In the genomic region with DNA sequence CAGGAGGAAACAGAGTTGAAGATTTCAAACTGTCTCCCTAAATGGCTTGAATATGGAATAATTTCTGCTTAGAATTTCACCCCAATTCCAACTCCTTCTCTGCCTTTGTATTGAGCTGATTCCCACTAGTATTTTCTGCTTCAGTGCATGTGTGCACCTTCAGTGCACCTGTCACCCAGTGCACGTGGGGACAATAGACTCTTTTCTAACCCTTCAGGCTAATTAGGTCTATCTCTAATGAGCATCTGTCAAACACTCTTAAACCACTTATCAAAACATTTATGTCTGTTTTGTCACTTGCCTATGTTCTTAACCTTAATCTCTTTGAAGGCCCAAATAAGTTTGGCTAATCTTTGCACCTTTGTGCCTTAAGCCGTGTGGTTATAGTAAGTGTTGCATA, we compare ENCODE assay signal across 19 cellular contexts.
A peak's percentile ranks its signal among the peaks of the same experiment; 100 is the strongest.
DNase-seq lines count a peak whose midpoint lies in the region; ATAC-seq, FAIRE-seq and TF ChIP-seq lines count a peak whose summit lies in the region.
"Had no signal": no experiment of that assay in that cellular context is flagged by ENCODE, and none has a peak within 500 bp of the region (broad histone marks: within the 10 kb centered on the region; RNA-seq: fewer than 3 reads in every experiment).

No MANE protein-coding gene starts in this region.

- no peak for TF ChIP-seq CTCF in prostate gland (IDR thresholded peaks at IDR 0.05)
- TF ChIP-seq CTCF in HepG2 (CRISPR knock-in tag; IDR thresholded peaks at IDR 0.05), result no peak

- no peak for TF ChIP-seq POLR2A in prostate gland (IDR thresholded peaks at IDR 0.05)
- no peak for TF ChIP-seq POLR2A in HepG2 (IDR thresholded peaks at IDR 0.05; ENCODE audit: insufficient read depth in 1 of 2, low read depth in 2 of 2, low read length in 2 of 2)

- no peak overlapping the region for H3K27ac ChIP-seq in prostate gland
- no peak overlapping the region for H3K27ac ChIP-seq in HepG2 (ENCODE audit: extremely low read length, insufficient read depth, low read length)
- H3K27ac ChIP-seq: SK-N-MC had no signal

- ATAC-seq in HG02884 (IDR thresholded peaks at IDR 0.05; ENCODE audit: unreplicated experiment) (no peak), HepG2 (no peak)
- ATAC-seq: T-cell had no signal

- H3K9ac ChIP-seq in HepG2 (ENCODE audit: insufficient read depth, low read depth, low read length), result no peak overlapping the region

- no peaks in the 10 kb centered on the region for H3K4me1 ChIP-seq in prostate gland (replicated peaks)
- H3K4me1 ChIP-seq in HepG2 (ENCODE audit: insufficient read depth, low read length), result no peaks in the 10 kb centered on the region

- no peak for TF ChIP-seq RAD21 in HepG2 (CRISPR knock-in tag; IDR thresholded peaks at IDR 0.05)

- no peaks in the 10 kb centered on the region for H3K36me3 ChIP-seq in prostate gland
- no peaks in the 10 kb centered on the region for H3K36me3 ChIP-seq in HepG2 (replicated peaks in 1 of 2; ENCODE audit: control insufficient read depth in 1 of 2, insufficient read depth in 2 of 2, low read length in 2 of 2)
- H3K36me3 ChIP-seq: MG63 had no signal

- H3K9me3 ChIP-seq in prostate gland (no peaks in the 10 kb centered on the region), HepG2 (ENCODE audit: low read length) (no peaks in the 10 kb centered on the region)

- 61% methylated on average over 2 of the region's 2 CpGs for WGBS in prostate gland
- 2% methylated on average over 2 of the region's 2 CpGs for WGBS in HepG2 (ENCODE audit: low lambda C conversion rate)

- no peak overlapping the region for H3K4me2 ChIP-seq in HepG2 (ENCODE audit: low read depth, low read length)

- no peak for FAIRE-seq in HepG2 (lab: Jason Lieb, UNC)
- FAIRE-seq: RCC 7860 had no signal

- DNase-seq in COR-L47 (lab: John Stamatoyannopoulos, UW), result peak; percentile 61
- DNase-seq in NCI-H1105 (lab: John Stamatoyannopoulos, UW), result peak; percentile 70
- peak; percentile 10 for DNase-seq in NCI-H2107 (lab: John Stamatoyannopoulos, UW)
- DNase-seq in NCI-H748 (lab: John Stamatoyannopoulos, UW; ENCODE audit: unreplicated experiment), result peak; percentile 84
- no peak for DNase-seq in pons (ENCODE audit: low spot score)
- DNase-seq in prostate gland (ENCODE audit: low spot score), result no peak
- no peak for DNase-seq in HepG2 (ENCODE audit: low spot score)
- DNase-seq: DMS79, H9, IMR-90, Karpas-422, MG63, NCI-H1694, Right ventricle myocardium superior, T-cell, T-helper 9 cell had no signal

- no peaks in the 10 kb centered on the region for H4K20me1 ChIP-seq in HepG2 (ENCODE audit: insufficient read depth, low read length)

- intact Hi-C loops in prostate gland (cut with DNase I) (no loop called here), HepG2 (cut with micrococcal nuclease; ENCODE audit: unreplicated experiment) (no loop called here)

- H2AFZ ChIP-seq in HepG2 (ENCODE audit: low read length), result no peak overlapping the region

- H3K27me3 ChIP-seq in prostate gland (replicated peaks; ENCODE audit: insufficient read depth) (no peaks in the 10 kb centered on the region), HepG2 (ENCODE audit: control insufficient read depth in 1 of 2, insufficient read depth in 2 of 2, low read length in 2 of 2) (no peaks in the 10 kb centered on the region)
- H3K27me3 ChIP-seq: MG63 had no signal

- in situ Hi-C loops in HepG2 (cut with HindIII; ENCODE audit: extremely low pct_ligation_motif_present, low pct_unique_long_range_greater_than_20kb), result no loop called here

- BruUV-seq in HepG2 (replicated peaks; lab: Mats Ljungman, UMichigan), result no TSS peak

- no peaks in the 10 kb centered on the region for H3K79me2 ChIP-seq in HepG2 (ENCODE audit: insufficient read depth, low read length)

- H3K4me3 ChIP-seq in prostate gland, result no peak overlapping the region
- no peak overlapping the region for H3K4me3 ChIP-seq in HepG2 (replicated peaks in 1 of 3; ENCODE audit: insufficient read depth in 1 of 3, low read depth in 2 of 3, low read length in 3 of 3)
- H3K4me3 ChIP-seq: MG63, SK-N-MC had no signal

- CTCF ChIA-PET in HepG2 (lab: Yijun Ruan, JAX; ENCODE audit: low intra/inter-chr PET ratio, low total read pairs), result no interaction called here

- POLR2A ChIA-PET in HepG2 (lab: Yijun Ruan, JAX), result no interaction called here

- no peak for TF ChIP-seq EP300 in HepG2 (IDR thresholded peaks at IDR 0.05; ENCODE audit: low read depth in 2 of 2, low read length in 2 of 2)
- no peak for TF ChIP-seq EP300 in HepG2 (CRISPR knock-in tag; IDR thresholded peaks at IDR 0.05; ENCODE audit: borderline replicate concordance)

TF ChIP-seq in HepG2, 621 proteins besides CTCF, POLR2A, EP300 and RAD21:
- TF ChIP-seq RNF2 (conservative IDR thresholded peaks at IDR 0.05; ENCODE audit: low read depth) (no peak), ZNF382 (CRISPR knock-in tag; IDR thresholded peaks at IDR 0.05; ENCODE audit: borderline replicate concordance) (no peak), HDAC6 (IDR thresholded peaks at IDR 0.05; ENCODE audit: low read depth, low read length) (no peak), ZFP36L1 (CRISPR knock-in tag; IDR thresholded peaks at IDR 0.05) (no peak), ZBTB21 (CRISPR knock-in tag; IDR thresholded peaks at IDR 0.05) (no peak), ZNF788 (CRISPR knock-in tag; IDR thresholded peaks at IDR 0.05; ENCODE audit: borderline replicate concordance) (no peak), ZFP41 (CRISPR knock-in tag; IDR thresholded peaks at IDR 0.05; ENCODE audit: borderline replicate concordance) (no peak), BCL6 (CRISPR knock-in tag; IDR thresholded peaks at IDR 0.05) (no peak), MYC (CRISPR knock-in tag; IDR thresholded peaks at IDR 0.05; ENCODE audit: borderline replicate concordance) (no peak), PPARG (CRISPR knock-in tag; conservative IDR thresholded peaks at IDR 0.05) (no peak), ZNF878 (CRISPR knock-in tag; IDR thresholded peaks at IDR 0.05) (no peak), ZNF326 (CRISPR knock-in tag; IDR thresholded peaks at IDR 0.05; ENCODE audit: borderline replicate concordance) (no peak)
- TF ChIP-seq, protein P1, sequence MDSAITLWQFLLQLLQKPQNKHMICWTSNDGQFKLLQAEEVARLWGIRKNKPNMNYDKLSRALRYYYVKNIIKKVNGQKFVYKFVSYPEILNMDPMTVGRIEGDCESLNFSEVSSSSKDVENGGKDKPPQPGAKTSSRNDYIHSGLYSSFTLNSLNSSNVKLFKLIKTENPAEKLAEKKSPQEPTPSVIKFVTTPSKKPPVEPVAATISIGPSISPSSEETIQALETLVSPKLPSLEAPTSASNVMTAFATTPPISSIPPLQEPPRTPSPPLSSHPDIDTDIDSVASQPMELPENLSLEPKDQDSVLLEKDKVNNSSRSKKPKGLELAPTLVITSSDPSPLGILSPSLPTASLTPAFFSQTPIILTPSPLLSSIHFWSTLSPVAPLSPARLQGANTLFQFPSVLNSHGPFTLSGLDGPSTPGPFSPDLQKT (CRISPR knock-in tag; IDR thresholded peaks at IDR 0.05; ENCODE audit: borderline replicate concordance), result no peak
- TF ChIP-seq, protein P2, sequence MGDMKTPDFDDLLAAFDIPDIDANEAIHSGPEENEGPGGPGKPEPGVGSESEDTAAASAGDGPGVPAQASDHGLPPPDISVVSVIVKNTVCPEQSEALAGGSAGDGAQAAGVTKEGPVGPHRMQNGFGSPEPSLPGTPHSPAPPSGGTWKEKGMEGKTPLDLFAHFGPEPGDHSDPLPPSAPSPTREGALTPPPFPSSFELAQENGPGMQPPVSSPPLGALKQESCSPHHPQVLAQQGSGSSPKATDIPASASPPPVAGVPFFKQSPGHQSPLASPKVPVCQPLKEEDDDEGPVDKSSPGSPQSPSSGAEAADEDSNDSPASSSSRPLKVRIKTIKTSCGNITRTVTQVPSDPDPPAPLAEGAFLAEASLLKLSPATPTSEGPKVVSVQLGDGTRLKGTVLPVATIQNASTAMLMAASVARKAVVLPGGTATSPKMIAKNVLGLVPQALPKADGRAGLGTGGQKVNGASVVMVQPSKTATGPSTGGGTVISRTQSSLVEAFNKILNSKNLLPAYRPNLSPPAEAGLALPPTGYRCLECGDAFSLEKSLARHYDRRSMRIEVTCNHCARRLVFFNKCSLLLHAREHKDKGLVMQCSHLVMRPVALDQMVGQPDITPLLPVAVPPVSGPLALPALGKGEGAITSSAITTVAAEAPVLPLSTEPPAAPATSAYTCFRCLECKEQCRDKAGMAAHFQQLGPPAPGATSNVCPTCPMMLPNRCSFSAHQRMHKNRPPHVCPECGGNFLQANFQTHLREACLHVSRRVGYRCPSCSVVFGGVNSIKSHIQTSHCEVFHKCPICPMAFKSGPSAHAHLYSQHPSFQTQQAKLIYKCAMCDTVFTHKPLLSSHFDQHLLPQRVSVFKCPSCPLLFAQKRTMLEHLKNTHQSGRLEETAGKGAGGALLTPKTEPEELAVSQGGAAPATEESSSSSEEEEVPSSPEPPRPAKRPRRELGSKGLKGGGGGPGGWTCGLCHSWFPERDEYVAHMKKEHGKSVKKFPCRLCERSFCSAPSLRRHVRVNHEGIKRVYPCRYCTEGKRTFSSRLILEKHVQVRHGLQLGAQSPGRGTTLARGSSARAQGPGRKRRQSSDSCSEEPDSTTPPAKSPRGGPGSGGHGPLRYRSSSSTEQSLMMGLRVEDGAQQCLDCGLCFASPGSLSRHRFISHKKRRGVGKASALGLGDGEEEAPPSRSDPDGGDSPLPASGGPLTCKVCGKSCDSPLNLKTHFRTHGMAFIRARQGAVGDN (CRISPR knock-in tag; IDR thresholded peaks at IDR 0.05), result no peak
- TF ChIP-seq, protein P3, sequence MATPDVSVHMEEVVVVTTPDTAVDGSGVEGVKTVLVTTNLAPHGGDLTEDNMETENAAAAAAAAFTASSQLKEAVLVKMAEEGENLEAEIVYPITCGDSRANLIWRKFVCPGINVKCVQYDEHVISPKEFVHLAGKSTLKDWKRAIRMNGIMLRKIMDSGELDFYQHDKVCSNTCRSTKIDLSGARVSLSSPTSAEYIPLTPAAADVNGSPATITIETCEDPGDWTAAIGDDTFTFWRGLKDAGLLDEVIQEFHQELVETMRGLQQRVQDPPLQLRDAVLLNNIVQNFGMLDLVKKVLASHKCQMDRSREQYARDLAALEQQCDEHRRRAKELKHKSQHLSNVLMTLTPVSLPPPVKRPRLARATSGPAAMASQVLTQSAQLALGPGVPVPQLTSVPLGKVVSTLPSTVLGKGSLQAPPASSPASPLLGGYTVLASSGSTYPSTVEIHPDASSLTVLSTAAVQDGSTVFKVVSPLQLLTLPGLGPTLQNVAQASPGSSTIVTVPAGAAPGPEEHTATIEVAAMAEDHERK (CRISPR knock-in tag; IDR thresholded peaks at IDR 0.05; ENCODE audit: low read depth), result no peak
TF ChIP-seq in HepG2: peak in this region for 0.

Comparison
In these comparisons a context has a peak if more than half of its experiments do, and no peak if none do; other contexts are left out.
1. DNase-seq: peak in COR-L47 (single experiment), NCI-H1105 (single experiment), NCI-H2107 (single experiment) and NCI-H748 (single experiment); none in pons (single experiment), prostate gland (single experiment) and HepG2 (single experiment).